Comparison of ENCODE assay signal across 35 cellular contexts in genomic region chr6:78925317-78925716, GRCh38. TPM values are rescaled to one million over a fixed set of nuclear protein-coding genes. Genes with fewer than 3 reads are reported as not detected.
DNase-seq lines count a peak whose midpoint lies in the region; ATAC-seq, FAIRE-seq and TF ChIP-seq lines count a peak whose summit lies in the region.
"Had no signal": no experiment of that assay in that cellular context is flagged by ENCODE, and none has a peak within 500 bp of the region (broad histone marks: within the 10 kb centered on the region; RNA-seq: fewer than 3 reads in every experiment).

No MANE protein-coding gene starts in this region.

- DNase-seq in astrocyte (ENCODE audit: low read depth) (no peak), omental fat pad (ENCODE audit: low spot score) (no peak)
- no peak for DNase-seq in central memory CD4-positive, alpha-beta T cell
- DNase-seq: 8988T; ACHN; AML-193; BE2C; C1 segment of cervical spinal cord; Caco-2; Calu3; CD4-positive, alpha-beta T cell; CD4-positive, CD25-positive, alpha-beta regulatory T cell; CD8-positive, alpha-beta memory T cell; CD8-positive, alpha-beta T cell; COR-L47; DMS 273 treated with DMSO at 0.1 percent for 48 hours; DMS153; DMS53; DMS79; DMS79 treated with DMSO at 0.1 percent for 48 hours; DND-41; EL had no signal

- no peaks in the 10 kb centered on the region for H3K27me3 Mint-ChIP-seq in astrocyte (ENCODE audit: low read depth, unreplicated experiment)
- H3K27me3 Mint-ChIP-seq: B cell; CD4-positive, alpha-beta memory T cell; CD4-positive, alpha-beta T cell had no signal

- no peak overlapping the region for H3K27ac Mint-ChIP-seq in astrocyte (ENCODE audit: unreplicated experiment)
- H3K27ac Mint-ChIP-seq: B cell; CD4-positive, alpha-beta memory T cell; CD4-positive, alpha-beta T cell; CD4-positive, CD25-positive, alpha-beta regulatory T cell; CD8-positive, alpha-beta memory T cell; CD8-positive, alpha-beta T cell had no signal

- no peak overlapping the region for H3K27ac ChIP-seq in astrocyte (ENCODE audit: low read depth, low read length)
- H3K27ac ChIP-seq: 22Rv1; A549; BLaER1; BLaER1 treated with 17β-estradiol and CSF1 and Interleukin-3, amounts not matched to agents 10 nM and 100 nM; C4-2B had no signal

- no peaks in the 10 kb centered on the region for H4K20me1 ChIP-seq in astrocyte (ENCODE audit: insufficient read depth, low read length)
- H4K20me1 ChIP-seq: BLaER1; BLaER1 treated with 17β-estradiol and CSF1 and Interleukin-3, amounts not matched to agents 10 nM and 100 nM had no signal

- no peak overlapping the region for H2AFZ ChIP-seq in astrocyte (ENCODE audit: low read depth, low read length)

- H3K36me3 Mint-ChIP-seq in astrocyte (ENCODE audit: low read depth, unreplicated experiment), result no peaks in the 10 kb centered on the region
- H3K36me3 Mint-ChIP-seq: CD14-positive monocyte; CD4-positive, CD25-positive, alpha-beta regulatory T cell; CD8-positive, alpha-beta T cell had no signal

- no peak overlapping the region for H3K4me2 ChIP-seq in astrocyte (ENCODE audit: low read length)
- H3K4me2 ChIP-seq: A549; BLaER1; BLaER1 treated with 17β-estradiol and CSF1 and Interleukin-3, amounts not matched to agents 10 nM and 100 nM had no signal

- no peak overlapping the region for H3K4me3 ChIP-seq in astrocyte (ENCODE audit: insufficient read depth, low read depth, low read length)
- H3K4me3 ChIP-seq: A549; BLaER1; BLaER1 treated with 17β-estradiol and CSF1 and Interleukin-3, amounts not matched to agents 10 nM and 100 nM had no signal

- no peak overlapping the region for H3K9ac ChIP-seq in astrocyte (ENCODE audit: low read length)
- H3K9ac ChIP-seq: BLaER1; BLaER1 treated with 17β-estradiol and CSF1 and Interleukin-3, amounts not matched to agents 10 nM and 100 nM had no signal

- no peak for TF ChIP-seq CTCF in astrocyte (IDR thresholded peaks at IDR 0.05; ENCODE audit: insufficient read depth, low read depth, low read length)
- no peak for TF ChIP-seq CTCF in omental fat pad (IDR thresholded peaks at IDR 0.05)

- no peaks in the 10 kb centered on the region for H3K4me1 ChIP-seq in astrocyte (ENCODE audit: insufficient read depth, low read length)
- H3K4me1 ChIP-seq: A549; BE2C; BLaER1; BLaER1 treated with 17β-estradiol and CSF1 and Interleukin-3, amounts not matched to agents 10 nM and 100 nM; Caco-2 had no signal

- peaks cover 27% of the 10 kb centered on the region for H3K9me3 Mint-ChIP-seq in astrocyte (ENCODE audit: unreplicated experiment)

- H3K4me1 Mint-ChIP-seq in astrocyte (ENCODE audit: low read depth, unreplicated experiment), result no peaks in the 10 kb centered on the region
- H3K4me1 Mint-ChIP-seq: B cell; CD14-positive monocyte; CD4-positive, alpha-beta memory T cell; CD4-positive, CD25-positive, alpha-beta regulatory T cell; CD8-positive, alpha-beta memory T cell had no signal

- H3K79me2 ChIP-seq in astrocyte (ENCODE audit: insufficient read depth, low read length), result no peaks in the 10 kb centered on the region

- H3K36me3 ChIP-seq in astrocyte (ENCODE audit: insufficient read depth, low read length), result no peaks in the 10 kb centered on the region
- H3K36me3 ChIP-seq: BE2C; BLaER1; BLaER1 treated with 17β-estradiol and CSF1 and Interleukin-3, amounts not matched to agents 10 nM and 100 nM had no signal

- peak; percentile 39 for FAIRE-seq in astrocyte (lab: Jason Lieb, UNC)
- FAIRE-seq: A204.1, A549, D721Med had no signal

- H3K4me3 Mint-ChIP-seq in astrocyte (ENCODE audit: unreplicated experiment), result no peak overlapping the region
- H3K4me3 Mint-ChIP-seq: B cell; CD14-positive monocyte; CD4-positive, alpha-beta memory T cell; CD4-positive, alpha-beta T cell; CD4-positive, CD25-positive, alpha-beta regulatory T cell; CD8-positive, alpha-beta memory T cell; CD8-positive, alpha-beta T cell had no signal

- no peaks in the 10 kb centered on the region for H3K27me3 ChIP-seq in astrocyte (ENCODE audit: insufficient read depth, low read length)
- H3K27me3 ChIP-seq: BE2C; BLaER1; BLaER1 treated with 17β-estradiol and CSF1 and Interleukin-3, amounts not matched to agents 10 nM and 100 nM had no signal

- peak; percentile 72 for ATAC-seq in GM18861 (IDR thresholded peaks at IDR 0.05; ENCODE audit: unreplicated experiment)
- peak; percentile 65 for ATAC-seq in GM18867 (IDR thresholded peaks at IDR 0.05; ENCODE audit: unreplicated experiment)
- no peak for ATAC-seq in GM18520 (IDR thresholded peaks at IDR 0.05; ENCODE audit: unreplicated experiment)
- no peak for ATAC-seq in omental fat pad (ENCODE audit: low FRiP score)
- ATAC-seq: A549; CD8-positive, alpha-beta T cell had no signal

- H3K9me3 ChIP-seq in astrocyte (ENCODE audit: insufficient read depth, low read depth, low read length), result peaks cover 8% of the 10 kb centered on the region
- H3K9me3 ChIP-seq: A549, BE2C had no signal

RNA-seq across cellular contexts. Expression of gene IRAK1BP1, which starts 58.0 kb away (rescaled TPM):
- 3.4 and 3.7 TPM in 2 replicates for total RNA-seq in astrocyte
- 1 to 10 TPM; 2.5 to 4.2 (median 4.0) TPM for total RNA-seq in omental fat pad

Comparison
In these comparisons a context has a peak if more than half of its experiments do, and no peak if none do; other contexts are left out.
1. ATAC-seq: peak in GM18861 (single experiment) and GM18867 (single experiment); none in GM18520 (single experiment) and omental fat pad (single experiment).